ENCODE assay signal across 10 cellular contexts in genomic region chr5:54249210-54250028, GRCh38.
A peak's percentile ranks its signal among the peaks of the same experiment; 100 is the strongest.
DNase-seq lines count a peak whose midpoint lies in the region; ATAC-seq and TF ChIP-seq lines count a peak whose summit lies in the region.
"Had no signal": no experiment of that assay in that cellular context is flagged by ENCODE, and none has a peak within 500 bp of the region (broad histone marks: within the 10 kb centered on the region; RNA-seq: fewer than 3 reads in every experiment).

No MANE protein-coding gene starts in this region.

- H3K27me3 Mint-ChIP-seq in T-cell = no peaks in the 10 kb centered on the region
- H3K27me3 Mint-ChIP-seq: activated naive CD8-positive, alpha-beta T cell treated with anti-CD3 and anti-CD28 coated beads, Interleukin-2, amount 10 ng/mL, durations not matched to agents 7 days and 5 days had no signal

- H3K9me3 ChIP-seq in spleen = no peaks in the 10 kb centered on the region
- H3K9me3 ChIP-seq: thoracic aorta had no signal

- no peak for TF ChIP-seq POLR2A in spleen (IDR thresholded peaks at IDR 0.05)

- TF ChIP-seq CTCF in spleen (IDR thresholded peaks at IDR 0.05 in 8 of 11, conservative IDR thresholded peaks at IDR 0.05 in 3 of 11) = no peak

- peaks cover 9 to 27% (median 15%) of the 10 kb centered on the region in 3 donors for H3K4me1 Mint-ChIP-seq in T-cell

- H3K36me3 Mint-ChIP-seq in T-cell = no peaks in the 10 kb centered on the region
- H3K36me3 Mint-ChIP-seq: activated naive CD8-positive, alpha-beta T cell treated with anti-CD3 and anti-CD28 coated beads, Interleukin-2, amount 10 ng/mL, durations not matched to agents 7 days and 5 days had no signal

- CTCF ChIA-PET in T-cell (lab: Charles Lee) = interaction anchor here (0.6 to 0.8 kb wide), 3 partner anchors 170 to 240 kb away, joined by 3 to 9 read pairs (median 3); no protein-coding TSS in a partner anchor

- peaks cover 0 to 45% (median 22%) of the 10 kb centered on the region in 6 donors for H3K4me1 ChIP-seq in spleen

- H3K27ac ChIP-seq in spleen = no peak overlapping the region
- H3K27ac ChIP-seq: thoracic aorta had no signal

- no peak overlapping the region for H3K4me3 ChIP-seq in spleen
- H3K4me3 ChIP-seq: thoracic aorta had no signal

- H3K27me3 ChIP-seq in spleen (replicated peaks in 1 of 7) = no peaks in the 10 kb centered on the region

- POLR2A ChIA-PET in T-cell (lab: Charles Lee) = interaction anchor here in 1 of 2 donors (0.7 kb wide), 1 partner anchor 275 kb away, joined by 7 read pairs; no protein-coding TSS in a partner anchor

- 25 to 33% (median 32%) methylated on average over 4 of the region's 4 CpGs for WGBS in spleen, 5 donors

- no peak overlapping the region for H3K27ac Mint-ChIP-seq in T-cell
- H3K27ac Mint-ChIP-seq: activated naive CD8-positive, alpha-beta T cell treated with anti-CD3 and anti-CD28 coated beads, Interleukin-2, amount 10 ng/mL, durations not matched to agents 7 days and 5 days had no signal

- H3K9me3 Mint-ChIP-seq in T-cell = no peaks in the 10 kb centered on the region
- H3K9me3 Mint-ChIP-seq: activated naive CD8-positive, alpha-beta T cell treated with anti-CD3 and anti-CD28 coated beads, Interleukin-2, amount 10 ng/mL, durations not matched to agents 7 days and 5 days had no signal

- DNase-seq in GDM1 (lab: John Stamatoyannopoulos, UW) (peak; percentile 19), T-cell (peak in 24 of 34 experiments; percentile 3 to 40 (median 22)), left kidney (ENCODE audit: low read depth, low spot score) (peak; percentile 57), spleen (no peak), NCI-H146 (lab: John Stamatoyannopoulos, UW) (no peak)
- DNase-seq: activated naive CD8-positive, alpha-beta T cell treated with anti-CD3 and anti-CD28 coated beads, Interleukin-2, amount 10 ng/mL, durations not matched to agents 7 days and 5 days had no signal

- peak; percentile 51 for ATAC-seq in HG03432 (IDR thresholded peaks at IDR 0.05; ENCODE audit: unreplicated experiment)
- ATAC-seq in T-cell (replicated peaks in 1 of 4) = peak in 1 of 4 experiments; percentile 47
- ATAC-seq in HG02973 (IDR thresholded peaks at IDR 0.05; ENCODE audit: unreplicated experiment) = no peak
- ATAC-seq in HG03025 (IDR thresholded peaks at IDR 0.05; ENCODE audit: low FRiP score, unreplicated experiment) = no peak

- intact Hi-C loops in spleen (cut with DNase I; ENCODE audit: low total_unique reads) = loop anchor here (5.0 to 10.0 kb wide), 2 partner anchors 178 to 235 kb away; no protein-coding TSS in a partner anchor

- no peak overlapping the region for H3K4me3 Mint-ChIP-seq in T-cell
- H3K4me3 Mint-ChIP-seq: activated naive CD8-positive, alpha-beta T cell treated with anti-CD3 and anti-CD28 coated beads, Interleukin-2, amount 10 ng/mL, durations not matched to agents 7 days and 5 days had no signal

- H3K36me3 ChIP-seq in spleen = no peaks in the 10 kb centered on the region
- H3K36me3 ChIP-seq: thoracic aorta had no signal

Comparison
In these comparisons a context has a peak if more than half of its experiments do, and no peak if none do; other contexts are left out.
1. DNase-seq: peak in GDM1 (single experiment), T-cell (24 of 34) and left kidney (single experiment); none in spleen (single experiment) and NCI-H146 (single experiment).